34 cellular contexts compared by ENCODE assay signal in the genomic region with DNA sequence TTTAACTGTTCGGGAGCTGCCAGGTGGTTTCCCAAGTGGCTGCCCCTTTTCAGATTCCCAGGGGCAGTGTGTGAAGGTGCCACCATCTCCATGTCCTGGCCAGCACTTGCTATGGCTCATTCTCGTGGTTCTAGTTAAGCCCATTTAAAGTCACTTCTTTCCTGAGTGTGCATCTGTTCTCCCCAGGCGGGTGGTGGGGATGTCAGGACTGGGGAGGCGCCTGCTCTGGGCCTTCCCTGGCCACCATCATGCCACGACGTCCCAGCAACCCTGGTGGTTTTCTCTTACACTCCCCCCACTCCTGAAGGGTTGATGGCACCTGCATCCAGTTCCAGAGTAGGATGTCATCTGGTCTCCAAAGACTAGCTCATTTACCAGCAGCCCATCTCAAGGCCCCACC.
"Had no signal": no experiment of that assay in that cellular context is flagged by ENCODE, and none has a peak within 500 bp of the region (broad histone marks: within the 10 kb centered on the region; RNA-seq: fewer than 3 reads in every experiment).

No MANE protein-coding gene starts in this region.

- DNase-seq: activated CD4-positive, alpha-beta memory T cell treated with anti-CD3 and anti-CD28 coated beads for 36 hours; activated CD4-positive, alpha-beta T cell treated with anti-CD3 and anti-CD28 coated beads for 1 hour; activated CD4-positive, alpha-beta T cell treated with anti-CD3 and anti-CD28 coated beads for 36 hours; activated CD4-positive, alpha-beta T cell treated with anti-CD3 and anti-CD28 coated beads for 48 hours; activated CD4-positive, alpha-beta T cell treated with anti-CD3 and anti-CD28 coated beads, Interleukin-2, amount 10 ng/mL, durations not matched to agents 7 days and 5 days; activated CD4-positive, alpha-beta T cell treated with anti-CD3 and anti-CD28 coated beads, Interleukin-2, amount 50 U/mL, for 4 hours; activated CD4-positive, CD25-positive, alpha-beta regulatory T cell; activated CD8-positive, alpha-beta memory T cell treated with anti-CD3 and anti-CD28 coated beads, Interleukin-2, amount 50 U/mL, for 4 hours; activated CD8-positive, alpha-beta T cell treated with anti-CD3 and anti-CD28 coated beads for 36 hours; activated effector memory CD4-positive, alpha-beta T cell treated with anti-CD3 and anti-CD28 coated beads, Interleukin-2, amount 50 U/mL, for 16 hours; activated gamma-delta T cell treated with Interleukin-2 at 50 U/mL for 16 hours; activated naive CD4-positive, alpha-beta T cell; activated naive CD4-positive, alpha-beta T cell treated with anti-CD3 and anti-CD28 coated beads for 36 hours; activated naive CD4-positive, alpha-beta T cell treated with anti-CD3 and anti-CD28 coated beads, Interleukin-2, amount 50 U/mL, for 16 hours; activated naive CD8-positive, alpha-beta T cell treated with anti-CD3 and anti-CD28 coated beads for 36 hours; activated T-cell treated with anti-CD3 and anti-CD28 coated beads for 4 hours; activated T-cell treated with anti-CD3 and anti-CD28 coated beads, Interleukin-2, amount 50 U/mL, for 1 hour; activated T-cell treated with anti-CD3 and anti-CD28 coated beads, Interleukin-2, amount 50 U/mL, for 4 hours; activated T-cell treated with anti-CD3 and anti-CD28 coated beads, Interleukin-2, amount 50 U/mL, for 72 hours; adrenal gland; amniotic stem cell; aorta; body of pancreas; brain microvascular endothelial cell; central memory CD4-positive, alpha-beta T cell; T-cell; T-helper 17 cell; T1000; WERI-Rb-1 had no signal

- H3K27ac ChIP-seq: adrenal gland, body of pancreas, brain microvascular endothelial cell, breast epithelium, WERI-Rb-1 had no signal

- H3K9me3 Mint-ChIP-seq: activated CD4-positive, alpha-beta memory T cell treated with anti-CD3 and anti-CD28 coated beads for 36 hours; activated CD4-positive, alpha-beta T cell treated with anti-CD3 and anti-CD28 coated beads, Interleukin-2, amount 10 ng/mL, durations not matched to agents 7 days and 5 days; activated CD8-positive, alpha-beta T cell treated with anti-CD3 and anti-CD28 coated beads for 36 hours; activated naive CD4-positive, alpha-beta T cell treated with anti-CD3 and anti-CD28 coated beads for 36 hours; activated naive CD4-positive, alpha-beta T cell treated with anti-CD3 and anti-CD28 coated beads, Interleukin-2, amount 50 U/mL, for 72 hours; activated naive CD8-positive, alpha-beta T cell treated with anti-CD3 and anti-CD28 coated beads for 36 hours; activated T-cell treated with anti-CD3 and anti-CD28 coated beads, Interleukin-2, amount 50 U/mL, for 4 hours; activated T-cell treated with anti-CD3 and anti-CD28 coated beads, Interleukin-2, amount 50 U/mL, for 72 hours; activated T-helper 1 cell treated with anti-CD3 and anti-CD28 coated beads, Interleukin-12 subunit alpha, Interleukin-12 subunit beta, Interleukin-2, Interleukin-4 antibody, amounts not matched to agents 30 ng/mL and 10 ng/mL and 1 ng/mL, durations not matched to agents 14 hours and 24 hours and 36 hours; activated T-helper 17 cell treated with anti-CD3 and anti-CD28 coated beads, Interleukin-2, amount 50 U/mL, for 72 hours; T-cell; WTC11 had no signal

- H3K4me3 Mint-ChIP-seq: activated CD4-positive, alpha-beta memory T cell treated with anti-CD3 and anti-CD28 coated beads for 36 hours; activated CD4-positive, alpha-beta T cell treated with anti-CD3 and anti-CD28 coated beads for 36 hours; activated CD4-positive, alpha-beta T cell treated with anti-CD3 and anti-CD28 coated beads, Interleukin-2, amount 10 ng/mL, durations not matched to agents 7 days and 5 days; activated CD8-positive, alpha-beta T cell treated with anti-CD3 and anti-CD28 coated beads for 36 hours; activated naive CD4-positive, alpha-beta T cell treated with anti-CD3 and anti-CD28 coated beads for 36 hours; activated naive CD8-positive, alpha-beta T cell treated with anti-CD3 and anti-CD28 coated beads for 36 hours; activated T-cell treated with anti-CD3 and anti-CD28 coated beads, Interleukin-2, amount 50 U/mL, for 4 hours; activated T-cell treated with anti-CD3 and anti-CD28 coated beads, Interleukin-2, amount 50 U/mL, for 72 hours; activated T-helper 1 cell treated with anti-CD3 and anti-CD28 coated beads, Interleukin-12 subunit alpha, Interleukin-12 subunit beta, Interleukin-2, Interleukin-4 antibody, amounts not matched to agents 30 ng/mL and 10 ng/mL and 1 ng/mL, durations not matched to agents 14 hours and 24 hours and 36 hours; activated T-helper 17 cell treated with anti-CD3 and anti-CD28 coated beads, Interleukin-2, amount 50 U/mL, for 72 hours; T-cell; T-helper 17 cell; WTC11 had no signal

- H3K27me3 Mint-ChIP-seq: activated CD4-positive, alpha-beta memory T cell treated with anti-CD3 and anti-CD28 coated beads for 36 hours; activated CD4-positive, alpha-beta T cell treated with anti-CD3 and anti-CD28 coated beads for 36 hours; activated CD4-positive, alpha-beta T cell treated with anti-CD3 and anti-CD28 coated beads, Interleukin-2, amount 10 ng/mL, durations not matched to agents 7 days and 5 days; activated CD8-positive, alpha-beta T cell treated with anti-CD3 and anti-CD28 coated beads for 36 hours; activated naive CD8-positive, alpha-beta T cell treated with anti-CD3 and anti-CD28 coated beads for 36 hours; activated T-helper 17 cell treated with anti-CD3 and anti-CD28 coated beads, Interleukin-2, amount 50 U/mL, for 72 hours; T-helper 17 cell had no signal

- H3K4me3 ChIP-seq: adrenal gland, body of pancreas, breast epithelium had no signal

- H3K36me3 ChIP-seq: adrenal gland, brain microvascular endothelial cell, breast epithelium, WERI-Rb-1 had no signal

- H3K36me3 Mint-ChIP-seq: activated CD4-positive, alpha-beta memory T cell treated with anti-CD3 and anti-CD28 coated beads for 36 hours; activated naive CD4-positive, alpha-beta T cell treated with anti-CD3 and anti-CD28 coated beads, Interleukin-2, amount 50 U/mL, for 72 hours; activated naive CD8-positive, alpha-beta T cell treated with anti-CD3 and anti-CD28 coated beads for 36 hours; T-cell; WTC11 had no signal

- H3K4me1 Mint-ChIP-seq: activated CD4-positive, alpha-beta T cell treated with anti-CD3 and anti-CD28 coated beads for 36 hours; activated CD4-positive, alpha-beta T cell treated with anti-CD3 and anti-CD28 coated beads, Interleukin-2, amount 10 ng/mL, durations not matched to agents 7 days and 5 days; activated naive CD8-positive, alpha-beta T cell treated with anti-CD3 and anti-CD28 coated beads for 36 hours; WTC11 had no signal

- H3K4me1 ChIP-seq: adrenal gland, body of pancreas, breast epithelium had no signal

- H3K9me3 ChIP-seq: adrenal gland, body of pancreas, breast epithelium had no signal

- H3K27me3 ChIP-seq: adrenal gland, body of pancreas, brain microvascular endothelial cell, breast epithelium had no signal

- H3K27ac Mint-ChIP-seq: activated CD4-positive, alpha-beta memory T cell treated with anti-CD3 and anti-CD28 coated beads for 36 hours; activated CD4-positive, alpha-beta T cell treated with anti-CD3 and anti-CD28 coated beads for 36 hours; activated CD4-positive, alpha-beta T cell treated with anti-CD3 and anti-CD28 coated beads, Interleukin-2, amount 10 ng/mL, durations not matched to agents 7 days and 5 days; activated CD8-positive, alpha-beta T cell treated with anti-CD3 and anti-CD28 coated beads for 36 hours; activated naive CD4-positive, alpha-beta T cell treated with anti-CD3 and anti-CD28 coated beads for 36 hours; activated naive CD4-positive, alpha-beta T cell treated with anti-CD3 and anti-CD28 coated beads, Interleukin-2, amount 50 U/mL, for 72 hours; activated naive CD8-positive, alpha-beta T cell treated with anti-CD3 and anti-CD28 coated beads for 36 hours; activated T-cell treated with anti-CD3 and anti-CD28 coated beads, Interleukin-2, amount 50 U/mL, for 72 hours; activated T-helper 1 cell treated with anti-CD3 and anti-CD28 coated beads, Interleukin-12 subunit alpha, Interleukin-12 subunit beta, Interleukin-2, Interleukin-4 antibody, amounts not matched to agents 30 ng/mL and 10 ng/mL and 1 ng/mL, durations not matched to agents 14 hours and 24 hours and 36 hours; activated T-helper 17 cell treated with anti-CD3 and anti-CD28 coated beads, Interleukin-2, amount 50 U/mL, for 72 hours; T-cell; T-helper 17 cell; WTC11 had no signal
